ENCODE assay signal across 8 cellular contexts in the genomic region with DNA sequence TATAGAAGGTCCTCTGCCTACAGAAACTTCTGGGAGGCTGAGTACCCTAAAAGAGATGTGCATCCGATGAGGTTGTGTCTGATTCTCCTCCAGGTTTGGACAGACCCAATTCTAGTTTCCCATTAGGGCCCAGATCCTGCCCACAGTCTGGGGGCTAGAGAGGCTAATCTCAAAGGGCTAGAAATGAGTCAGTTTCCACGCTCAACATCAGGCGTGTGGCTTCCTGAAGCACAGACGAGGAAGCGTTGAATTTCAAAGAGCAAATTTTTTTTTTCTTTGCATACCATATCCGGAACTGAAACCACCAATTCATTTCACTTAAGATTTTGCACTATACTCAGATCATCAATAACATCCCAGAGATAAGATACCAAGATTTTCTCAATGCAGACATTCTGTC.
DNase-seq lines count a peak whose midpoint lies in the region; ATAC-seq, FAIRE-seq and TF ChIP-seq lines count a peak whose summit lies in the region.

No MANE protein-coding gene starts in this region.

- BruUV-seq in endothelial cell of umbilical vein (replicated peaks; lab: Mats Ljungman, UMichigan): no TSS peak

- H3K9me3 ChIP-seq in endothelial cell of umbilical vein (replicated peaks; ENCODE audit: control insufficient read depth, insufficient read depth, low read length): no peaks in the 10 kb centered on the region

- no peak overlapping the region for H2AFZ ChIP-seq in endothelial cell of umbilical vein (ENCODE audit: low read depth, low read length)

- POLR2A ChIA-PET in endothelial cell of umbilical vein (lab: Charles Lee): no interaction called here
- POLR2A ChIA-PET in WTC11 (lab: Charles Lee): no interaction called here

- H3K79me2 ChIP-seq in endothelial cell of umbilical vein (ENCODE audit: control insufficient read depth, insufficient read depth, low read length): no peaks in the 10 kb centered on the region

- no peaks in the 10 kb centered on the region for H4K20me1 ChIP-seq in endothelial cell of umbilical vein (replicated peaks; ENCODE audit: control insufficient read depth, extremely low read depth, insufficient read depth, low read length)

- H3K27me3 Mint-ChIP-seq in WTC11 (ENCODE audit: low read depth): peaks cover 6% of the 10 kb centered on the region; the same call in 1 of the 2 replicates

- CTCF ChIA-PET in endothelial cell of umbilical vein (lab: Charles Lee) (no interaction called here), WTC11 (lab: Charles Lee) (interaction anchor here (1.2 kb wide), 1 partner anchor 169 kb away, joined by 3 read pairs; no protein-coding TSS in a partner anchor)

- peaks cover 8% of the 10 kb centered on the region for H3K36me3 Mint-ChIP-seq in WTC11

- H3K9ac ChIP-seq in endothelial cell of umbilical vein (replicated peaks; ENCODE audit: extremely low read depth, insufficient read depth, low read length): no peak overlapping the region

- no peak for TF ChIP-seq CTCF in endothelial cell of umbilical vein (IDR thresholded peaks at IDR 0.05; ENCODE audit: extremely low read depth in 1 of 2, insufficient read depth in 1 of 2, low read depth in 1 of 2, low read length in 2 of 2)
- no peak for TF ChIP-seq CTCF in WTC11 (IDR thresholded peaks at IDR 0.05)

- peaks cover 0 to 4% of the 10 kb centered on the region in 2 experiments for H3K27me3 ChIP-seq in endothelial cell of umbilical vein (ENCODE audit: control insufficient read depth in 2 of 2, insufficient read depth in 2 of 2, low read length in 2 of 2)

- FAIRE-seq in endothelial cell of umbilical vein (lab: Jason Lieb, UNC): peak; percentile 33

- TF ChIP-seq POLR2A in endothelial cell of umbilical vein (IDR thresholded peaks at IDR 0.05; ENCODE audit: low read depth, low read length): no peak

- H3K36me3 ChIP-seq in endothelial cell of umbilical vein (ENCODE audit: control insufficient read depth in 2 of 2, extremely low read depth in 1 of 2, insufficient read depth in 2 of 2, low read length in 2 of 2): no peaks in the 10 kb centered on the region

- peaks cover 62% of the 10 kb centered on the region for H3K4me1 Mint-ChIP-seq in WTC11

- peak; percentile 31 for DNase-seq in activated CD4-positive, CD25-positive, alpha-beta regulatory T cell treated with anti-CD3 and anti-CD28 coated beads, Interleukin-2, amount 50 U/mL, for 16 hours (ENCODE audit: low read depth, low spot score)
- DNase-seq in endothelial cell of umbilical vein (ENCODE audit: low read depth, low spot score) (no peak), COLO668 (lab: John Stamatoyannopoulos, UW; ENCODE audit: unreplicated experiment) (no peak), NCI-H226 (no peak), retina (no peak), WTC11 (ENCODE audit: low spot score) (no peak)

- peak; percentile 87 for ATAC-seq in GM19043 (IDR thresholded peaks at IDR 0.05; ENCODE audit: low read depth, unreplicated experiment)
- ATAC-seq in HG03097 (IDR thresholded peaks at IDR 0.05; ENCODE audit: low FRiP score, unreplicated experiment): peak; percentile 93
- ATAC-seq in WTC11: no peak

- intact Hi-C loops in endothelial cell of umbilical vein (cut with micrococcal nuclease): no loop called here

- H3K27ac ChIP-seq in endothelial cell of umbilical vein (ENCODE audit: insufficient read depth, low read depth, low read length): no peak overlapping the region

- H3K4me2 ChIP-seq in endothelial cell of umbilical vein (ENCODE audit: insufficient read depth, low read length): no peak overlapping the region

- no peak overlapping the region for H3K4me3 ChIP-seq in endothelial cell of umbilical vein (replicated peaks in 1 of 3; ENCODE audit: insufficient read depth in 1 of 3, low read depth in 1 of 3, low read length in 3 of 3)

- H3K4me3 Mint-ChIP-seq in WTC11: no peak overlapping the region

- H3K27ac Mint-ChIP-seq in WTC11: no peak overlapping the region

- dilution Hi-C loops in endothelial cell of umbilical vein (cut with MboI; ENCODE audit: extremely low pct_ligation_motif_present, low sequenced_read_pairs): no loop called here

- H3K9me3 Mint-ChIP-seq in WTC11: peaks cover 8% of the 10 kb centered on the region

- no peaks in the 10 kb centered on the region for H3K4me1 ChIP-seq in endothelial cell of umbilical vein (ENCODE audit: control insufficient read depth, extremely low read depth, insufficient read depth, low read length)

- no peaks in the 10 kb centered on the region for H3K9me1 ChIP-seq in endothelial cell of umbilical vein (replicated peaks; ENCODE audit: control insufficient read depth, extremely low read depth, insufficient read depth, low read length)

TF ChIP-seq in endothelial cell of umbilical vein, 7 proteins besides CTCF, POLR2A, EP300 and RAD21:
- peak; percentile 28 for TF ChIP-seq FOS (IDR thresholded peaks at IDR 0.05; ENCODE audit: borderline replicate concordance, insufficient read depth, low read length)
- TF ChIP-seq JUN (IDR thresholded peaks at IDR 0.05; ENCODE audit: borderline replicate concordance, insufficient read depth, insufficient read length, low read depth): no peak
- no peak for TF ChIP-seq EZH2 (IDR thresholded peaks at IDR 0.05; ENCODE audit: borderline replicate concordance, low read depth, low read length, severe bottlenecking)
- no peak for TF ChIP-seq MYC (IDR thresholded peaks at IDR 0.05; ENCODE audit: low read depth, low read length)
TF ChIP-seq in endothelial cell of umbilical vein: peak in this region for 1.

TF ChIP-seq in WTC11, 78 proteins besides CTCF, POLR2A, EP300 and RAD21 (continues in another document):
- TF ChIP-seq, protein P1, sequence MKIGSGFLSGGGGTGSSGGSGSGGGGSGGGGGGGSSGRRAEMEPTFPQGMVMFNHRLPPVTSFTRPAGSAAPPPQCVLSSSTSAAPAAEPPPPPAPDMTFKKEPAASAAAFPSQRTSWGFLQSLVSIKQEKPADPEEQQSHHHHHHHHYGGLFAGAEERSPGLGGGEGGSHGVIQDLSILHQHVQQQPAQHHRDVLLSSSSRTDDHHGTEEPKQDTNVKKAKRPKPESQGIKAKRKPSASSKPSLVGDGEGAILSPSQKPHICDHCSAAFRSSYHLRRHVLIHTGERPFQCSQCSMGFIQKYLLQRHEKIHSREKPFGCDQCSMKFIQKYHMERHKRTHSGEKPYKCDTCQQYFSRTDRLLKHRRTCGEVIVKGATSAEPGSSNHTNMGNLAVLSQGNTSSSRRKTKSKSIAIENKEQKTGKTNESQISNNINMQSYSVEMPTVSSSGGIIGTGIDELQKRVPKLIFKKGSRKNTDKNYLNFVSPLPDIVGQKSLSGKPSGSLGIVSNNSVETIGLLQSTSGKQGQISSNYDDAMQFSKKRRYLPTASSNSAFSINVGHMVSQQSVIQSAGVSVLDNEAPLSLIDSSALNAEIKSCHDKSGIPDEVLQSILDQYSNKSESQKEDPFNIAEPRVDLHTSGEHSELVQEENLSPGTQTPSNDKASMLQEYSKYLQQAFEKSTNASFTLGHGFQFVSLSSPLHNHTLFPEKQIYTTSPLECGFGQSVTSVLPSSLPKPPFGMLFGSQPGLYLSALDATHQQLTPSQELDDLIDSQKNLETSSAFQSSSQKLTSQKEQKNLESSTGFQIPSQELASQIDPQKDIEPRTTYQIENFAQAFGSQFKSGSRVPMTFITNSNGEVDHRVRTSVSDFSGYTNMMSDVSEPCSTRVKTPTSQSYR (CRISPR knock-in tag; IDR thresholded peaks at IDR 0.05): no peak
- TF ChIP-seq CBFB (CRISPR knock-in tag; IDR thresholded peaks at IDR 0.05; ENCODE audit: low read depth) (no peak), ELF4 (CRISPR knock-in tag; IDR thresholded peaks at IDR 0.05; ENCODE audit: low read depth) (no peak), NR2C2 (CRISPR knock-in tag; IDR thresholded peaks at IDR 0.05) (no peak), ZNF423 (CRISPR knock-in tag; IDR thresholded peaks at IDR 0.05) (no peak)
- TF ChIP-seq, protein P2, sequence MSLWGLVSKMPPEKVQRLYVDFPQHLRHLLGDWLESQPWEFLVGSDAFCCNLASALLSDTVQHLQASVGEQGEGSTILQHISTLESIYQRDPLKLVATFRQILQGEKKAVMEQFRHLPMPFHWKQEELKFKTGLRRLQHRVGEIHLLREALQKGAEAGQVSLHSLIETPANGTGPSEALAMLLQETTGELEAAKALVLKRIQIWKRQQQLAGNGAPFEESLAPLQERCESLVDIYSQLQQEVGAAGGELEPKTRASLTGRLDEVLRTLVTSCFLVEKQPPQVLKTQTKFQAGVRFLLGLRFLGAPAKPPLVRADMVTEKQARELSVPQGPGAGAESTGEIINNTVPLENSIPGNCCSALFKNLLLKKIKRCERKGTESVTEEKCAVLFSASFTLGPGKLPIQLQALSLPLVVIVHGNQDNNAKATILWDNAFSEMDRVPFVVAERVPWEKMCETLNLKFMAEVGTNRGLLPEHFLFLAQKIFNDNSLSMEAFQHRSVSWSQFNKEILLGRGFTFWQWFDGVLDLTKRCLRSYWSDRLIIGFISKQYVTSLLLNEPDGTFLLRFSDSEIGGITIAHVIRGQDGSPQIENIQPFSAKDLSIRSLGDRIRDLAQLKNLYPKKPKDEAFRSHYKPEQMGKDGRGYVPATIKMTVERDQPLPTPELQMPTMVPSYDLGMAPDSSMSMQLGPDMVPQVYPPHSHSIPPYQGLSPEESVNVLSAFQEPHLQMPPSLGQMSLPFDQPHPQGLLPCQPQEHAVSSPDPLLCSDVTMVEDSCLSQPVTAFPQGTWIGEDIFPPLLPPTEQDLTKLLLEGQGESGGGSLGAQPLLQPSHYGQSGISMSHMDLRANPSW (CRISPR knock-in tag; conservative IDR thresholded peaks at IDR 0.05; ENCODE audit: low read depth): no peak
